Comparison of ENCODE assay signal across 14 cellular contexts in the genomic region with DNA sequence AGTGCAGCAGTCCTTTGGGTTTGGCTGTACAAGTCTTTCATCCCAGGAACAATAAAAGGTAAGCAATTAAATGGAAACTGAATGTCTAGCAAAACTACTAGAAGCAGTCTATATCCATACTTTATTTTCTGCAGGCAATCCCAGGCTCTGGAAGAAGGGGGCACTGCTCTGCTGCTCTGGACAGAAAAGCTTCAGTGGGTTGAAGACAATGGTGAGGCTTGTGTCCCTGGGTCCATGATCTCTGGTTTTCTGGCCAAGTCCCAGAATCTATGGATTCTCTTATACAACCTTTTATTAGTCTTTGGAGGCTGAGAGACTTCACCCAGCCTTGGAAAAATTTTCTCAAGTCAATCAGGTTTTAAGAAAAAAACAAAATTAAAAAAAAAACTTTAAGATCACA. TPM values are rescaled to one million over a fixed set of nuclear protein-coding genes. Genes with fewer than 3 reads are reported as not detected.
A peak's percentile ranks its signal among the peaks of the same experiment; 100 is the strongest.
DNase-seq lines count a peak whose midpoint lies in the region; ATAC-seq and TF ChIP-seq lines count a peak whose summit lies in the region.
"Had no signal": no experiment of that assay in that cellular context is flagged by ENCODE, and none has a peak within 500 bp of the region (broad histone marks: within the 10 kb centered on the region; RNA-seq: fewer than 3 reads in every experiment).

No MANE protein-coding gene starts in this region.

- H3K27ac ChIP-seq in left ventricle myocardium inferior (replicated peaks), result no peak overlapping the region
- H3K27ac ChIP-seq in heart right ventricle, result no peak overlapping the region
- H3K27ac ChIP-seq: BLaER1 treated with 17β-estradiol and CSF1 and Interleukin-3, amounts not matched to agents 10 nM and 100 nM had no signal

- DNase-seq in left ventricle myocardium inferior (no peak), heart right ventricle (no peak), hippocampal formation (lab: John Stamatoyannopoulos, UW) (peak; percentile 30 to 56), NCI-H510A (lab: John Stamatoyannopoulos, UW) (no peak), G401 (ENCODE audit: low spot score) (no peak), NK-92 (lab: John Stamatoyannopoulos, UW; ENCODE audit: unreplicated experiment) (no peak)
- DNase-seq in activated CD4-positive, alpha-beta T cell treated with anti-CD3 and anti-CD28 coated beads for 1 hour, result no peak
- DNase-seq: activated CD4-positive, alpha-beta T cell treated with anti-CD3 and anti-CD28 coated beads for 4 hours; activated naive CD8-positive, alpha-beta T cell treated with anti-CD3 and anti-CD28 coated beads, Interleukin-2, amount 10 ng/mL, durations not matched to agents 7 days and 5 days; glutamatergic neuron; NCI-H1048 had no signal

- in situ Hi-C loops in G401 (cut with HindIII; ENCODE audit: low sequenced_read_pairs), result no loop called here

- peak; percentile 23 for TF ChIP-seq CTCF in left ventricle myocardium inferior (IDR thresholded peaks at IDR 0.05; ENCODE audit: borderline replicate concordance)
- peak in 4 of 9 donors; percentile 13 to 27 (median 19) for TF ChIP-seq CTCF in heart right ventricle (IDR thresholded peaks at IDR 0.05)
- peak; percentile 22 to 40 for TF ChIP-seq CTCF in brain (conservative IDR thresholded peaks at IDR 0.05)

- no peak overlapping the region for H3K4me3 Mint-ChIP-seq in brain
- H3K4me3 Mint-ChIP-seq: activated naive CD8-positive, alpha-beta T cell treated with anti-CD3 and anti-CD28 coated beads, Interleukin-2, amount 10 ng/mL, durations not matched to agents 7 days and 5 days; nephron had no signal

- ATAC-seq in heart right ventricle, result no peak

- intact Hi-C loops in left ventricle myocardium inferior (cut with micrococcal nuclease) (no loop called here), heart right ventricle (cut with DNase I) (loop anchor here in 2 of 10 donors (5.0 kb wide), 1 partner anchor 37 kb away; the partner anchor contains the start of gene SCAP (in 2 of the 2))

- H3K4me1 ChIP-seq in left ventricle myocardium inferior (peaks cover 29% of the 10 kb centered on the region), heart right ventricle (peaks cover 0 to 24% (median 17%) of the 10 kb centered on the region in 9 donors)

- peak overlapping the region in 2 of 5 experiments; percentile 19 to 64 for H3K27ac Mint-ChIP-seq in brain
- H3K27ac Mint-ChIP-seq: activated naive CD8-positive, alpha-beta T cell treated with anti-CD3 and anti-CD28 coated beads, Interleukin-2, amount 10 ng/mL, durations not matched to agents 7 days and 5 days; nephron had no signal

- H3K27me3 ChIP-seq in left ventricle myocardium inferior (ENCODE audit: low read depth) (no peaks in the 10 kb centered on the region), heart right ventricle (no peaks in the 10 kb centered on the region)
- H3K27me3 ChIP-seq: BLaER1 treated with 17β-estradiol and CSF1 and Interleukin-3, amounts not matched to agents 10 nM and 100 nM had no signal

- H3K9me3 ChIP-seq in left ventricle myocardium inferior (replicated peaks) (no peaks in the 10 kb centered on the region), heart right ventricle (no peaks in the 10 kb centered on the region)
- H3K9me3 ChIP-seq: BLaER1 treated with 17β-estradiol and CSF1 and Interleukin-3, amounts not matched to agents 10 nM and 100 nM had no signal

- H3K36me3 ChIP-seq in left ventricle myocardium inferior, result peaks cover 52% of the 10 kb centered on the region
- H3K36me3 ChIP-seq in heart right ventricle, result peaks cover 0 to 66% (median 0%) of the 10 kb centered on the region in 9 donors

- no peaks in the 10 kb centered on the region for H3K27me3 Mint-ChIP-seq in brain
- H3K27me3 Mint-ChIP-seq: activated naive CD8-positive, alpha-beta T cell treated with anti-CD3 and anti-CD28 coated beads, Interleukin-2, amount 10 ng/mL, durations not matched to agents 7 days and 5 days had no signal

- H3K4me3 ChIP-seq in left ventricle myocardium inferior, result no peak overlapping the region
- H3K4me3 ChIP-seq in heart right ventricle, result no peak overlapping the region
- H3K4me3 ChIP-seq: BLaER1 treated with 17β-estradiol and CSF1 and Interleukin-3, amounts not matched to agents 10 nM and 100 nM had no signal

- H3K4me1 Mint-ChIP-seq in brain, result peaks cover 29% of the 10 kb centered on the region

- H3K36me3 Mint-ChIP-seq in brain, result peaks cover 61% of the 10 kb centered on the region

- H3K9me3 Mint-ChIP-seq in brain, result peaks cover 0 to 2% (median 0%) of the 10 kb centered on the region in 5 experiments
- H3K9me3 Mint-ChIP-seq: activated naive CD8-positive, alpha-beta T cell treated with anti-CD3 and anti-CD28 coated beads, Interleukin-2, amount 10 ng/mL, durations not matched to agents 7 days and 5 days; nephron had no signal

RNA-seq across cellular contexts. Expression of gene SCAP, which starts 35.6 kb away (rescaled TPM):
- total RNA-seq in left ventricle myocardium inferior (43.1 TPM), heart right ventricle (10 to 100 TPM; 31.7 to 56.7 (median 40.4) TPM)
- polyA plus RNA-seq in heart right ventricle (10 to 100 TPM; 38.8 to 44.0 TPM), brain (ENCODE audit: insufficient read depth, low read depth, low replicate concordance) (56.1 TPM)
- 62.5 and 81.4 TPM in 2 replicates for total RNA-seq in G401 (2014; rRNA removed; shearing (Covaris generic))

RNA-seq across cellular contexts. Expression of gene PTPN23, which starts 59.3 kb away (rescaled TPM):
- total RNA-seq in left ventricle myocardium inferior (20.0 TPM), heart right ventricle (10 to 100 TPM; 16.4 to 23.4 (median 19.6) TPM)
- polyA plus RNA-seq in heart right ventricle (10 to 100 TPM in 1 of 2 donors, 1 to 10 TPM in 1; 9.2 to 23.0 TPM), brain (ENCODE audit: insufficient read depth, low read depth, low replicate concordance) (37.3 TPM)
- total RNA-seq in G401 (2014; rRNA removed; shearing (Covaris generic)), result 6.6 and 9.0 TPM in 2 replicates

Comparison
In these comparisons a context has a peak if more than half of its experiments do, and no peak if none do; other contexts are left out.
1. DNase-seq: peak in hippocampal formation (2 of 2); none in left ventricle myocardium inferior (single experiment), heart right ventricle (0 of 2), NCI-H510A (single experiment), G401 (single experiment), NK-92 (single experiment) and activated CD4-positive, alpha-beta T cell treated with anti-CD3 and anti-CD28 coated beads for 1 hour (single experiment).